ENCODE assay signal across 14 cellular contexts in the genomic region with DNA sequence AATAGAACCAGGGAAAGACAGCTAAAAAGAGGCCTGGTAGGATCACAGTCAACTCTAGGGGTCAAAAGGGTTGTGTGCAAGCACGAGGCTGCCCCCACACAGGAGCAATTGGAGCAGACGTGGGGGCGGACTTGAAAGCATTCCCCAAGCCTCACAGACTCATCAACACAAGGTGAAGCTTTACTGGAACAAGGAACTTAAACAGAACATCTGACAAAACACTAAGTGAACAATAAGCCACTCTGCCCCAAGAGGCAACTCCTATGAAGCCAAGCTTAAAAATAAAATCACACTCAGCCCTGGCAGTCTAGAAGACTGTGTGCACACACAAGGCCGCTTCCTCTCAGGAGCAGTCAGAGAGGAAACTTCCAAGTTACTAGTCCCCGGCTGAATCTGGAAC. TPM values are rescaled to one million over a fixed set of nuclear protein-coding genes. Genes with fewer than 3 reads are reported as not detected.
A peak's percentile ranks its signal among the peaks of the same experiment; 100 is the strongest.
DNase-seq lines count a peak whose midpoint lies in the region; ATAC-seq, FAIRE-seq and TF ChIP-seq lines count a peak whose summit lies in the region.
"Had no signal": no experiment of that assay in that cellular context is flagged by ENCODE, and none has a peak within 500 bp of the region (broad histone marks: within the 10 kb centered on the region; RNA-seq: fewer than 3 reads in every experiment).

No MANE protein-coding gene starts in this region.

- H3K4me3 Mint-ChIP-seq in astrocyte (ENCODE audit: unreplicated experiment), result peak overlapping the region; percentile 43
- H3K4me3 Mint-ChIP-seq: activated CD8-positive, alpha-beta T cell treated with anti-CD3 and anti-CD28 coated beads for 36 hours; T-helper 17 cell had no signal

- no peaks in the 10 kb centered on the region for H3K27me3 ChIP-seq in right cardiac atrium (ENCODE audit: control insufficient read depth, insufficient read depth)
- H3K27me3 ChIP-seq in left ventricle myocardium inferior (ENCODE audit: low read depth), result no peaks in the 10 kb centered on the region
- no peaks in the 10 kb centered on the region for H3K27me3 ChIP-seq in astrocyte (ENCODE audit: insufficient read depth, low read length)
- H3K27me3 ChIP-seq in uterus, result no peaks in the 10 kb centered on the region
- H3K27me3 ChIP-seq: upper lobe of right lung had no signal

- H4K20me1 ChIP-seq in astrocyte (ENCODE audit: insufficient read depth, low read length), result no peaks in the 10 kb centered on the region

- peak overlapping the region; percentile 64 for H2AFZ ChIP-seq in astrocyte (ENCODE audit: low read depth, low read length)

- no peak for TF ChIP-seq CTCF in left ventricle myocardium inferior (IDR thresholded peaks at IDR 0.05; ENCODE audit: borderline replicate concordance)
- no peak for TF ChIP-seq CTCF in astrocyte (IDR thresholded peaks at IDR 0.05; ENCODE audit: insufficient read depth, low read depth, low read length)
- TF ChIP-seq CTCF in uterus (IDR thresholded peaks at IDR 0.05), result no peak

- H3K4me1 ChIP-seq in right cardiac atrium (ENCODE audit: control insufficient read depth, insufficient read depth, low read length), result no peaks in the 10 kb centered on the region
- peaks cover 12% of the 10 kb centered on the region for H3K4me1 ChIP-seq in left ventricle myocardium inferior
- H3K4me1 ChIP-seq in astrocyte (ENCODE audit: insufficient read depth, low read length), result peaks cover 10% of the 10 kb centered on the region
- no peaks in the 10 kb centered on the region for H3K4me1 ChIP-seq in uterus
- H3K4me1 ChIP-seq: upper lobe of right lung had no signal

- H3K27ac ChIP-seq in right cardiac atrium (ENCODE audit: low read length), result no peak overlapping the region
- H3K27ac ChIP-seq in left ventricle myocardium inferior (replicated peaks), result no peak overlapping the region
- no peak overlapping the region for H3K27ac ChIP-seq in astrocyte (ENCODE audit: low read depth, low read length)
- peak overlapping the region; percentile 39 to 54 for H3K27ac ChIP-seq in uterus
- H3K27ac ChIP-seq: upper lobe of right lung had no signal

- no peak for TF ChIP-seq POLR2A in uterus (IDR thresholded peaks at IDR 0.05)

- H3K36me3 Mint-ChIP-seq in astrocyte (ENCODE audit: low read depth, unreplicated experiment), result peaks cover 2% of the 10 kb centered on the region
- H3K36me3 Mint-ChIP-seq: activated naive CD4-positive, alpha-beta T cell treated with anti-CD3 and anti-CD28 coated beads, Interleukin-2, amount 50 U/mL, for 72 hours had no signal

- FAIRE-seq in astrocyte (lab: Jason Lieb, UNC), result no peak

- H3K9me3 ChIP-seq in right cardiac atrium (ENCODE audit: control insufficient read depth, low read length) (no peaks in the 10 kb centered on the region), left ventricle myocardium inferior (replicated peaks) (no peaks in the 10 kb centered on the region), astrocyte (ENCODE audit: insufficient read depth, low read depth, low read length) (no peaks in the 10 kb centered on the region), uterus (no peaks in the 10 kb centered on the region)
- H3K9me3 ChIP-seq: upper lobe of right lung had no signal

- peaks cover 16% of the 10 kb centered on the region for H3K4me1 Mint-ChIP-seq in astrocyte (ENCODE audit: low read depth, unreplicated experiment)

- DNase-seq in right cardiac atrium, result no peak
- no peak for DNase-seq in left ventricle myocardium inferior
- DNase-seq in astrocyte (ENCODE audit: low read depth), result peak; percentile 68
- peak; percentile 17 for DNase-seq in iPS-NIHi11 (ENCODE audit: low spot score)
- peak in 1 of 2 donors; percentile 36 for DNase-seq in uterus
- DNase-seq in glomerular visceral epithelial cell (ENCODE audit: extremely low spot score), result no peak
- DNase-seq in stimulated activated naive CD4-positive, alpha-beta T cell treated with Interleukin-2 at 50 U/mL for 16 hours (lab: John Stamatoyannopoulos, UW), result no peak
- DNase-seq: activated CD8-positive, alpha-beta T cell treated with anti-CD3 and anti-CD28 coated beads for 36 hours; NCI-H1694 treated with DMSO at 0.1 percent for 48 hours; stimulated activated CD4-positive, alpha-beta T cell treated with anti-CD3 and anti-CD28 coated beads, Interleukin-12 subunit alpha, Interleukin-12 subunit beta, amount 100 ng/mL, for 4 hours; T-helper 17 cell; upper lobe of right lung had no signal

- no peaks in the 10 kb centered on the region for H3K36me3 ChIP-seq in left ventricle myocardium inferior
- H3K36me3 ChIP-seq in astrocyte (ENCODE audit: insufficient read depth, low read length), result no peaks in the 10 kb centered on the region
- no peaks in the 10 kb centered on the region for H3K36me3 ChIP-seq in uterus
- H3K36me3 ChIP-seq: upper lobe of right lung had no signal

- intact Hi-C loops in right cardiac atrium (cut with DNase I) (no loop called here), left ventricle myocardium inferior (cut with micrococcal nuclease) (no loop called here), uterus (cut with DNase I; ENCODE audit: low total_unique reads) (no loop called here)

- no peak overlapping the region for H3K9ac ChIP-seq in astrocyte (ENCODE audit: low read length)

- peak overlapping the region; percentile 71 for H3K27ac Mint-ChIP-seq in astrocyte (ENCODE audit: unreplicated experiment)
- H3K27ac Mint-ChIP-seq: activated CD8-positive, alpha-beta T cell treated with anti-CD3 and anti-CD28 coated beads for 36 hours; T-helper 17 cell had no signal

- peak overlapping the region; percentile 43 for H3K4me2 ChIP-seq in astrocyte (ENCODE audit: low read length)

- H3K9me3 Mint-ChIP-seq in astrocyte (ENCODE audit: unreplicated experiment), result no peaks in the 10 kb centered on the region
- H3K9me3 Mint-ChIP-seq: activated CD8-positive, alpha-beta T cell treated with anti-CD3 and anti-CD28 coated beads for 36 hours; activated naive CD4-positive, alpha-beta T cell treated with anti-CD3 and anti-CD28 coated beads, Interleukin-2, amount 50 U/mL, for 72 hours had no signal

- H3K4me3 ChIP-seq in right cardiac atrium (ENCODE audit: low read length) (no peak overlapping the region), left ventricle myocardium inferior (no peak overlapping the region), astrocyte (ENCODE audit: insufficient read depth, low read depth, low read length) (no peak overlapping the region), uterus (no peak overlapping the region)
- H3K4me3 ChIP-seq: upper lobe of right lung had no signal

- 50% methylated on average over 5 of the region's 5 CpGs for WGBS in right cardiac atrium

- H3K27me3 Mint-ChIP-seq in astrocyte (ENCODE audit: low read depth, unreplicated experiment), result no peaks in the 10 kb centered on the region

- no peaks in the 10 kb centered on the region for H3K79me2 ChIP-seq in astrocyte (ENCODE audit: insufficient read depth, low read length)

- ATAC-seq in right cardiac atrium, result peak; percentile 29 to 36
- no peak for ATAC-seq in GM21390 (IDR thresholded peaks at IDR 0.05; ENCODE audit: unreplicated experiment)
- ATAC-seq: activated CD8-positive, alpha-beta T cell treated with anti-CD3 and anti-CD28 coated beads for 36 hours; activated naive CD4-positive, alpha-beta T cell treated with anti-CD3 and anti-CD28 coated beads, Interleukin-2, amount 50 U/mL, for 72 hours; T-helper 17 cell; upper lobe of right lung had no signal

RNA-seq across cellular contexts. Expression of gene TEAD1, which starts 32.2 kb away (rescaled TPM):
- total RNA-seq in right cardiac atrium (100 to 1,000 TPM in 2 of 4 donors, 10 to 100 TPM in 2; 81.3 to 105 (median 98.4) TPM), left ventricle myocardium inferior (121 TPM), astrocyte (141 and 149 TPM in 2 replicates), uterus (100 to 1,000 TPM in 2 of 4 donors, 10 to 100 TPM in 2; 38.8 to 110 (median 75.3) TPM)
- 19.7 TPM for polyA plus RNA-seq in right cardiac atrium

Comparison
In these comparisons a context has a peak if more than half of its experiments do, and no peak if none do; other contexts are left out.
1. DNase-seq: peak in astrocyte (single experiment) and iPS-NIHi11 (single experiment); none in right cardiac atrium (0 of 3), left ventricle myocardium inferior (single experiment), glomerular visceral epithelial cell (single experiment) and stimulated activated naive CD4-positive, alpha-beta T cell treated with Interleukin-2 at 50 U/mL for 16 hours (single experiment).
2. H3K27ac ChIP-seq: peak in uterus (2 of 2); none in right cardiac atrium (single experiment), left ventricle myocardium inferior (single experiment) and astrocyte (single experiment).